Comparison of ENCODE assay signal across 18 cellular contexts in the genomic region with DNA sequence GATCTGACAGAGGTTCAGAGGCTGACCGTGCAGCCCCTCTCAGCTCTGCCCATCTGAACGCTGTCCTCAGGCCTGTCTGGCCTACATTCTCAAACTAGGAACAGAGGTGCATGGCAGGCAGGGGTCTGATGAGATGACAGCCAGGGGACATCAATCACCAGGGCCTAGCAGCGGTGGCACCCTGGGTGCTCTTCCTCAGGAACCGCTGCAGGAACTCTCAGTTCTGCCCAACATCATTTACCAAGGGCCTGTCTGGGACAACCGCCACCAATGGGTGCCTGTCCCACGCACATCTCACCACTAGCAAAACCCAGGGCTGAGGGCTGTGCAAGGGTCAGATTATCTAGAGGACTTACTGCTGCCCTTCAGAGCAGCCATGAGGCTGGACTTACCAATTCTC.
A peak's percentile ranks its signal among the peaks of the same experiment; 100 is the strongest.
DNase-seq lines count a peak whose midpoint lies in the region; ATAC-seq, FAIRE-seq and TF ChIP-seq lines count a peak whose summit lies in the region.
"Had no signal": no experiment of that assay in that cellular context is flagged by ENCODE, and none has a peak within 500 bp of the region (broad histone marks: within the 10 kb centered on the region; RNA-seq: fewer than 3 reads in every experiment).

No MANE protein-coding gene starts in this region.

- H3K27ac ChIP-seq in GM12878 (ENCODE audit: control insufficient read depth, insufficient read depth) = no peak overlapping the region
- H3K27ac ChIP-seq in H9 (ENCODE audit: insufficient read length, low read depth, low read length) = no peak overlapping the region
- H3K27ac ChIP-seq in gastrocnemius medialis = peak overlapping the region in 1 of 4 donors; percentile 100
- H3K27ac ChIP-seq: KMS-11 had no signal

- no peak overlapping the region for H3K14ac ChIP-seq in H9 (ENCODE audit: insufficient read depth, low read length)

- no peaks in the 10 kb centered on the region; the same call in 1 of the 3 replicates for H3K9me3 ChIP-seq in GM12878 (replicated peaks; ENCODE audit: control insufficient read depth, insufficient read depth, low read length)
- no peaks in the 10 kb centered on the region for H3K9me3 ChIP-seq in H9 (ENCODE audit: control insufficient read depth, low read depth, low read length)
- H3K9me3 ChIP-seq in gastrocnemius medialis = no peaks in the 10 kb centered on the region

- TF ChIP-seq RAD21 in GM12878 (IDR thresholded peaks at IDR 0.05; ENCODE audit: insufficient read depth, low read depth, low read length) = no peak

- H3K23ac ChIP-seq in H9 (ENCODE audit: insufficient read length, low read depth, low read length) = no peak overlapping the region

- no peaks in the 10 kb centered on the region; a peak in 1 of 4 replicates for H3K27me3 ChIP-seq in GM12878 (replicated peaks in 1 of 2; ENCODE audit: control insufficient read depth in 2 of 2, insufficient read depth in 2 of 2, low read length in 1 of 2)
- H3K27me3 ChIP-seq in H9 (ENCODE audit: insufficient read depth, low read length) = no peaks in the 10 kb centered on the region
- no peaks in the 10 kb centered on the region for H3K27me3 ChIP-seq in gastrocnemius medialis

- no peak overlapping the region for H3K4me3 ChIP-seq in GM12878
- H3K4me3 ChIP-seq in gastrocnemius medialis = no peak overlapping the region

- SMC1A ChIA-PET in GM12878 (lab: Charles Lee; ENCODE audit: uncharacterized antibody, unreplicated experiment) = interaction anchor here (0.7 to 5.0 kb wide), 9 partner anchors 9 to 114 kb away, joined by 3 to 37 read pairs (median 5); no protein-coding TSS in a partner anchor

- no peak overlapping the region for H3K18ac ChIP-seq in H9 (ENCODE audit: insufficient read length, low read depth, low read length)

- H3K4ac ChIP-seq in H9 (ENCODE audit: low read depth, low read length) = no peak overlapping the region

- RAD21 ChIA-PET in GM12878 (lab: Charles Lee; ENCODE audit: unreplicated experiment) = interaction anchor here (0.8 to 3.3 kb wide), 5 partner anchors 8 to 111 kb away, joined by 3 to 26 read pairs (median 6); no protein-coding TSS in a partner anchor

- no peak overlapping the region for H2AK5ac ChIP-seq in H9 (ENCODE audit: insufficient read length, low read length)

- peak overlapping the region; percentile 82 for H3K27ac Mint-ChIP-seq in stimulated activated naive CD8-positive, alpha-beta T cell treated with anti-CD3 and anti-CD28 coated beads, Interleukin-15, Interleukin-2, amounts not matched to agents 100 ng/mL and 50 ng/mL, for 24 hours
- H3K27ac Mint-ChIP-seq in nephron = peak overlapping the region; percentile 2 to 11 (median 3)
- H3K27ac Mint-ChIP-seq in H9 = no peak overlapping the region; a peak in 1 of 7 replicates

- no peak overlapping the region for H3K4me3 Mint-ChIP-seq in stimulated activated naive CD8-positive, alpha-beta T cell treated with anti-CD3 and anti-CD28 coated beads, Interleukin-15, Interleukin-2, amounts not matched to agents 100 ng/mL and 50 ng/mL, for 24 hours
- H3K4me3 Mint-ChIP-seq in nephron (no peak overlapping the region), H9 (no peak overlapping the region)

- no TSS peak for BruUV-seq in GM12878 (replicated peaks; lab: Mats Ljungman, UMichigan)

- no peak overlapping the region for H2BK12ac ChIP-seq in H9 (ENCODE audit: insufficient read length, low read depth, low read length)

- peaks cover 52% of the 10 kb centered on the region for H3K4me1 Mint-ChIP-seq in stimulated activated naive CD8-positive, alpha-beta T cell treated with anti-CD3 and anti-CD28 coated beads, Interleukin-15, Interleukin-2, amounts not matched to agents 100 ng/mL and 50 ng/mL, for 24 hours (ENCODE audit: low read depth)
- H3K4me1 Mint-ChIP-seq in nephron (peaks cover 54% of the 10 kb centered on the region), H9 (no peaks in the 10 kb centered on the region)

- no peaks in the 10 kb centered on the region for H3K23me2 ChIP-seq in H9 (ENCODE audit: insufficient read length, low read depth, low read length, poor library complexity, severe bottlenecking)

- H4K8ac ChIP-seq in H9 (replicated peaks; ENCODE audit: insufficient read length, low read depth, low read length) = no peak overlapping the region

- H3K79me1 ChIP-seq in H9 (ENCODE audit: insufficient read depth, low read depth, low read length, poor library complexity, severe bottlenecking) = no peaks in the 10 kb centered on the region

- intact Hi-C loops in GM12878 (cut with micrococcal nuclease; ENCODE audit: unreplicated experiment) (loop anchor here (1.0 to 2.0 kb wide), 8 partner anchors 43 to 270 kb away; no protein-coding TSS in a partner anchor), gastrocnemius medialis (cut with DNase I; ENCODE audit: low total_unique reads) (loop anchor here (1.0 kb wide), 1 partner anchor 380 kb away; no protein-coding TSS in a partner anchor)

- no peaks in the 10 kb centered on the region for H4K20me1 ChIP-seq in GM12878 (ENCODE audit: control insufficient read depth, insufficient read depth)
- H4K20me1 ChIP-seq in H9 (ENCODE audit: control insufficient read depth, insufficient read depth, insufficient read length) = no peaks in the 10 kb centered on the region

- H3T11ph ChIP-seq in H9 (ENCODE audit: low read length) = no peak overlapping the region

- POLR2A ChIA-PET in GM12878 (lab: Charles Lee) = no interaction called here

- ATAC-seq in stimulated activated naive CD8-positive, alpha-beta T cell treated with anti-CD3 and anti-CD28 coated beads, Interleukin-15, Interleukin-2, amounts not matched to agents 100 U/mL and 50 U/mL, for 24 hours = no peak
- ATAC-seq in GM12878 (no peak), GM21825 (IDR thresholded peaks at IDR 0.05; ENCODE audit: unreplicated experiment) (no peak), gastrocnemius medialis (no peak)
- ATAC-seq: Right ventricle myocardium inferior had no signal

- no peak overlapping the region for H2BK120ac ChIP-seq in H9 (ENCODE audit: low read depth, low read length, poor library complexity, severe bottlenecking)

- H3K4me1 ChIP-seq in GM12878 (ENCODE audit: control insufficient read depth, insufficient read depth, low read length) = peaks cover 46% of the 10 kb centered on the region
- H3K4me1 ChIP-seq in H9 (ENCODE audit: insufficient read depth, low read length) = no peaks in the 10 kb centered on the region
- H3K4me1 ChIP-seq in gastrocnemius medialis = peaks cover 45 to 52% of the 10 kb centered on the region in 2 donors

- WGBS in GM12878 (ENCODE audit: insufficient coverage, insufficient replicate concordance, low lambda C conversion rate, missing lambda C conversion rate) = 94% methylated on average over 6 of the region's 6 CpGs
- WGBS in H9 (ENCODE audit: extremely low coverage, insufficient read length, low lambda C conversion rate) = no CpG with 5 or more reads among the region's 6 CpGs

- H4K5ac ChIP-seq in H9 (ENCODE audit: insufficient read length, low read depth, low read length) = no peak overlapping the region

- TF ChIP-seq CTCF in GM12878 (IDR thresholded peaks at IDR 0.05 in 2 of 3, conservative IDR thresholded peaks at IDR 0.05 in 1 of 3; ENCODE audit: control insufficient read depth in 2 of 3, extremely low read depth in 1 of 3, insufficient read depth in 1 of 3, low read depth in 3 of 3, low read length in 3 of 3) (no peak), nephron (IDR thresholded peaks at IDR 0.05; ENCODE audit: unreplicated experiment in 3 of 3) (no peak), H9 (conservative IDR thresholded peaks at IDR 0.05) (no peak), gastrocnemius medialis (IDR thresholded peaks at IDR 0.05 in 4 of 5, conservative IDR thresholded peaks at IDR 0.05 in 1 of 5) (no peak)

- H3K56ac ChIP-seq in H9 (ENCODE audit: insufficient read length, low read depth, low read length) = no peak overlapping the region

- no peak overlapping the region for H2BK20ac ChIP-seq in H9 (ENCODE audit: low read depth, low read length, poor library complexity, severe bottlenecking)

- peak overlapping the region; percentile 95 for H3K4me2 ChIP-seq in GM12878 (ENCODE audit: control insufficient read depth, insufficient read depth)
- H3K4me2 ChIP-seq in H9 (ENCODE audit: insufficient read depth, insufficient read length, low read length) = no peak overlapping the region
- H3K4me2 ChIP-seq: KMS-11 had no signal

- no peak for DNase-seq in stimulated activated naive CD8-positive, alpha-beta T cell treated with anti-CD3 and anti-CD28 coated beads, Interleukin-15, Interleukin-2, amounts not matched to agents 100 U/mL and 50 U/mL, for 24 hours
- DNase-seq in GM12878 (ENCODE audit: low read depth, low spot score) = no peak
- no peak for DNase-seq in H9
- no peak for DNase-seq in G401 (ENCODE audit: low spot score)
- DNase-seq in gastrocnemius medialis = no peak
- DNase-seq: C1 segment of cervical spinal cord, COR-L47, H7, NCI-H1092, NCI-H146, NCI-H2081, NCI-H510A, NCI-H774 had no signal

- CTCF ChIA-PET in GM12878 (lab: Yijun Ruan, JAX) = interaction anchor here (0.8 to 1.4 kb wide), 2 partner anchors 42 to 43 kb away, joined by 3 to 4 read pairs; no protein-coding TSS in a partner anchor

- H3K36me3 ChIP-seq in GM12878 (ENCODE audit: control insufficient read depth in 2 of 2, insufficient read depth in 2 of 2, low read length in 1 of 2) (no peaks in the 10 kb centered on the region), gastrocnemius medialis (no peaks in the 10 kb centered on the region)

- no peak for FAIRE-seq in GM12878 (lab: Jason Lieb, UNC)

- no peak overlapping the region for H2BK5ac ChIP-seq in H9 (ENCODE audit: insufficient read length, low read length)

- no peaks in the 10 kb centered on the region for H3K36me3 Mint-ChIP-seq in stimulated activated naive CD8-positive, alpha-beta T cell treated with anti-CD3 and anti-CD28 coated beads, Interleukin-15, Interleukin-2, amounts not matched to agents 100 ng/mL and 50 ng/mL, for 24 hours (ENCODE audit: low read depth)
- H3K36me3 Mint-ChIP-seq in nephron (ENCODE audit: low read depth) = no peaks in the 10 kb centered on the region
- no peaks in the 10 kb centered on the region for H3K36me3 Mint-ChIP-seq in H9 (ENCODE audit: insufficient read depth in 1 of 3, low read depth in 3 of 3)

- no peak for TF ChIP-seq EP300 in GM12878 (IDR thresholded peaks at IDR 0.05; ENCODE audit: borderline replicate concordance in 1 of 2, control insufficient read depth in 1 of 2, low read depth in 2 of 2, low read length in 2 of 2)

- no peak for TF ChIP-seq POLR2A in GM12878 (IDR thresholded peaks at IDR 0.05; ENCODE audit: low read depth, low read length)
- no peak for TF ChIP-seq POLR2A in gastrocnemius medialis (IDR thresholded peaks at IDR 0.05)

- H2AFZ ChIP-seq in GM12878 (ENCODE audit: control insufficient read depth, low read depth, low read length) (no peak overlapping the region), H9 (ENCODE audit: low read length) (no peak overlapping the region)

- in situ Hi-C loops in GM12878 (cut with MboI) = no loop called here
- in situ Hi-C loops in G401 (cut with HindIII; ENCODE audit: low sequenced_read_pairs) = no loop called here
- in situ Hi-C loops in gastrocnemius medialis (cut with MboI; ENCODE audit: low sequenced_read_pairs in 4 of 4) = loop anchor here (5.0 to 25.0 kb wide), 7 partner anchors 104 to 396 kb away; a partner anchor contains a TSS

- no peak overlapping the region for H4K91ac ChIP-seq in H9 (ENCODE audit: insufficient read length, low read depth, low read length)

- H3K27me3 Mint-ChIP-seq in stimulated activated naive CD8-positive, alpha-beta T cell treated with anti-CD3 and anti-CD28 coated beads, Interleukin-15, Interleukin-2, amounts not matched to agents 100 ng/mL and 50 ng/mL, for 24 hours = no peaks in the 10 kb centered on the region
- peaks cover 1% of the 10 kb centered on the region for H3K27me3 Mint-ChIP-seq in nephron (ENCODE audit: low read depth)
- no peaks in the 10 kb centered on the region; the same call in 1 of the 2 replicates for H3K27me3 Mint-ChIP-seq in H9 (ENCODE audit: low read depth)

- peaks cover 4% of the 10 kb centered on the region for H3K9me3 Mint-ChIP-seq in stimulated activated naive CD8-positive, alpha-beta T cell treated with anti-CD3 and anti-CD28 coated beads, Interleukin-15, Interleukin-2, amounts not matched to agents 100 ng/mL and 50 ng/mL, for 24 hours
- H3K9me3 Mint-ChIP-seq in nephron (no peaks in the 10 kb centered on the region), H9 (no peaks in the 10 kb centered on the region)

- H2BK15ac ChIP-seq in H9 (ENCODE audit: low read depth, low read length) = no peak overlapping the region

- H3K9ac ChIP-seq in GM12878 (ENCODE audit: control insufficient read depth, insufficient read depth, low read length) (no peak overlapping the region), H9 (ENCODE audit: extremely low read depth, insufficient read length, low read length) (no peak overlapping the region)
- H3K9ac ChIP-seq: KMS-11 had no signal

- H3K79me2 ChIP-seq in GM12878 (ENCODE audit: control insufficient read depth, insufficient read depth, low read length) (no peaks in the 10 kb centered on the region), H9 (ENCODE audit: insufficient read depth, low read length) (no peaks in the 10 kb centered on the region)

Comparison
In these comparisons a context has a peak if more than half of its experiments do, and no peak if none do; other contexts are left out.
1. H3K27ac Mint-ChIP-seq: peak in stimulated activated naive CD8-positive, alpha-beta T cell treated with anti-CD3 and anti-CD28 coated beads, Interleukin-15, Interleukin-2, amounts not matched to agents 100 ng/mL and 50 ng/mL, for 24 hours (single experiment) and nephron (3 of 3); none in H9 (0 of 3).
2. in situ Hi-C loops: an anchor here in gastrocnemius medialis (5.0 to 25.0 kb wide); none called in GM12878 and G401.